ENCODE assay signal across 20 cellular contexts in the genomic region with DNA sequence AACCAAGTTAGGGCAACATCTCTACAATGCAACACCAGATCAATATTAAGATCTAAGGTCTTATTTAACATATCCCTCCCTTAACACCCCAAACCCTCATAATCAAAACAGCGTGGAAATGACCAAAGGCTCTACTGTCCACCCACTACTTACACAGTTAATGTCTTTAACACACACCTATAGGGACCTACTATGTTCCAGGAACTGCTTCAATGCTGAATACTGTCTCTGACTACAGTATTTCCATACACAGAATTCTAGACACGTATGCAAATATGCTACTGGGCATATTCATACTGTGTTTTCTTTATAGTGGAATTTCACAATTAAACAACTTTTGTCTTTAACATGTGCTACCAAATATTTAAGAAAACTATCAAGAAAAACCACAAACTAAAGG. TPM values are rescaled to one million over a fixed set of nuclear protein-coding genes. Genes with fewer than 3 reads are reported as not detected.
DNase-seq lines count a peak whose midpoint lies in the region; ATAC-seq and TF ChIP-seq lines count a peak whose summit lies in the region.
"Had no signal": no experiment of that assay in that cellular context is flagged by ENCODE, and none has a peak within 500 bp of the region (broad histone marks: within the 10 kb centered on the region; RNA-seq: fewer than 3 reads in every experiment).

No MANE protein-coding gene starts in this region.

- TF ChIP-seq CTCF in CD4-positive, alpha-beta T cell (IDR thresholded peaks at IDR 0.05), result no peak
- no peak for TF ChIP-seq CTCF in WTC11 (IDR thresholded peaks at IDR 0.05)
- no peak for TF ChIP-seq CTCF in endothelial cell (IDR thresholded peaks at IDR 0.05; ENCODE audit: unreplicated experiment)

- H3K36me3 Mint-ChIP-seq in CD4-positive, alpha-beta T cell (ENCODE audit: low read depth), result peaks cover 37% of the 10 kb centered on the region
- no peaks in the 10 kb centered on the region for H3K36me3 Mint-ChIP-seq in WTC11
- peaks cover 9% of the 10 kb centered on the region for H3K36me3 Mint-ChIP-seq in endothelial cell (ENCODE audit: low read depth, unreplicated experiment)

- CTCF ChIA-PET in CD4-positive, alpha-beta T cell (lab: Charles Lee), result no interaction called here
- CTCF ChIA-PET in WTC11 (lab: Charles Lee), result interaction anchor here (1.2 to 1.7 kb wide), 4 partner anchors 9 to 59 kb away, joined by 3 to 6 read pairs (median 3); no protein-coding TSS in a partner anchor

- H3K27ac Mint-ChIP-seq in CD4-positive, alpha-beta T cell, result peak overlapping the region; percentile 0
- H3K27ac Mint-ChIP-seq in WTC11, result 0 out of 2 replicates have a peak overlapping the region, but pooled peaks have one; percentile 15
- no peak overlapping the region for H3K27ac Mint-ChIP-seq in endothelial cell (ENCODE audit: unreplicated experiment)

- DNase-seq in NCI-H526 (lab: John Stamatoyannopoulos, UW) (peak; percentile 3 to 47), NCI-H526 treated with DMSO at 0.1 percent for 48 hours (lab: John Stamatoyannopoulos, UW) (no peak), WTC11 (ENCODE audit: low spot score) (no peak), endothelial cell (ENCODE audit: low spot score) (no peak), amniotic stem cell (lab: John Stamatoyannopoulos, UW) (no peak), NCI-H69 (lab: John Stamatoyannopoulos, UW) (no peak)
- no peak for DNase-seq in CD4-positive, alpha-beta T cell
- DNase-seq: AML-193, EL, GOT3, NCI-H1417 treated with DMSO at 0.1 percent for 48 hours, NCI-H1930, NCI-H345 had no signal

- H3K27ac ChIP-seq in CD4-positive, alpha-beta T cell (ENCODE audit: low read depth, low read length), result no peak overlapping the region
- H3K27ac ChIP-seq: 22Rv1, C4-2B, KMS-11, SJSA1 had no signal

- no peak overlapping the region for H3K4me3 Mint-ChIP-seq in CD4-positive, alpha-beta T cell
- H3K4me3 Mint-ChIP-seq in WTC11, result no peak overlapping the region
- peak overlapping the region; percentile 34 for H3K4me3 Mint-ChIP-seq in endothelial cell (ENCODE audit: unreplicated experiment)

- no peaks in the 10 kb centered on the region for H3K27me3 Mint-ChIP-seq in CD4-positive, alpha-beta T cell
- H3K27me3 Mint-ChIP-seq in WTC11 (ENCODE audit: low read depth) (no peaks in the 10 kb centered on the region), endothelial cell (ENCODE audit: unreplicated experiment) (peaks cover 6% of the 10 kb centered on the region)

- POLR2A ChIA-PET in CD4-positive, alpha-beta T cell (lab: Charles Lee), result no interaction called here
- POLR2A ChIA-PET in WTC11 (lab: Charles Lee), result no interaction called here

- no peaks in the 10 kb centered on the region for H3K9me3 Mint-ChIP-seq in CD4-positive, alpha-beta T cell
- H3K9me3 Mint-ChIP-seq in WTC11, result no peaks in the 10 kb centered on the region
- no peaks in the 10 kb centered on the region for H3K9me3 Mint-ChIP-seq in endothelial cell (ENCODE audit: unreplicated experiment)

- peaks cover 58% of the 10 kb centered on the region for H3K4me1 Mint-ChIP-seq in CD4-positive, alpha-beta T cell (ENCODE audit: low read depth)
- H3K4me1 Mint-ChIP-seq in WTC11 (0 out of 2 replicates have a peak, but pooled peaks cover 11% of the 10 kb centered on the region), endothelial cell (ENCODE audit: unreplicated experiment) (peaks cover 4% of the 10 kb centered on the region)

- ATAC-seq in CD4-positive, alpha-beta T cell (ENCODE audit: poor library complexity), result no peak
- ATAC-seq in WTC11 (no peak), HG02623 (IDR thresholded peaks at IDR 0.05; ENCODE audit: unreplicated experiment) (no peak)
- ATAC-seq: HCT116, Panc1 had no signal

- intact Hi-C loops in CD4-positive, alpha-beta T cell (cut with DNase I, micrococcal nuclease), result no loop called here

- no peaks in the 10 kb centered on the region for H3K9me3 ChIP-seq in CD4-positive, alpha-beta T cell (ENCODE audit: control insufficient read depth, low read length)
- H3K9me3 ChIP-seq: SJSA1 had no signal

- H3K27me3 ChIP-seq in CD4-positive, alpha-beta T cell (ENCODE audit: control insufficient read depth, insufficient read depth, low read length), result no peaks in the 10 kb centered on the region
- H3K27me3 ChIP-seq: SJSA1 had no signal

TF ChIP-seq in WTC11, 78 proteins besides CTCF, POLR2A, EP300 and RAD21 (continues in another document):
- TF ChIP-seq TCF7 (CRISPR knock-in tag; IDR thresholded peaks at IDR 0.05; ENCODE audit: low read depth) (no peak), AFF4 (CRISPR knock-in tag; IDR thresholded peaks at IDR 0.05; ENCODE audit: borderline replicate concordance) (no peak), USF1 (CRISPR knock-in tag; IDR thresholded peaks at IDR 0.05) (no peak), ZNF416 (CRISPR knock-in tag; IDR thresholded peaks at IDR 0.05) (no peak), ZNF138 (CRISPR knock-in tag; conservative IDR thresholded peaks at IDR 0.05) (no peak), HMGA2 (CRISPR knock-in tag; IDR thresholded peaks at IDR 0.05) (no peak), ZBTB21 (CRISPR knock-in tag; IDR thresholded peaks at IDR 0.05; ENCODE audit: borderline replicate concordance) (no peak), FOXJ3 (CRISPR knock-in tag; IDR thresholded peaks at IDR 0.05; ENCODE audit: borderline replicate concordance) (no peak)
- TF ChIP-seq, protein P1, sequence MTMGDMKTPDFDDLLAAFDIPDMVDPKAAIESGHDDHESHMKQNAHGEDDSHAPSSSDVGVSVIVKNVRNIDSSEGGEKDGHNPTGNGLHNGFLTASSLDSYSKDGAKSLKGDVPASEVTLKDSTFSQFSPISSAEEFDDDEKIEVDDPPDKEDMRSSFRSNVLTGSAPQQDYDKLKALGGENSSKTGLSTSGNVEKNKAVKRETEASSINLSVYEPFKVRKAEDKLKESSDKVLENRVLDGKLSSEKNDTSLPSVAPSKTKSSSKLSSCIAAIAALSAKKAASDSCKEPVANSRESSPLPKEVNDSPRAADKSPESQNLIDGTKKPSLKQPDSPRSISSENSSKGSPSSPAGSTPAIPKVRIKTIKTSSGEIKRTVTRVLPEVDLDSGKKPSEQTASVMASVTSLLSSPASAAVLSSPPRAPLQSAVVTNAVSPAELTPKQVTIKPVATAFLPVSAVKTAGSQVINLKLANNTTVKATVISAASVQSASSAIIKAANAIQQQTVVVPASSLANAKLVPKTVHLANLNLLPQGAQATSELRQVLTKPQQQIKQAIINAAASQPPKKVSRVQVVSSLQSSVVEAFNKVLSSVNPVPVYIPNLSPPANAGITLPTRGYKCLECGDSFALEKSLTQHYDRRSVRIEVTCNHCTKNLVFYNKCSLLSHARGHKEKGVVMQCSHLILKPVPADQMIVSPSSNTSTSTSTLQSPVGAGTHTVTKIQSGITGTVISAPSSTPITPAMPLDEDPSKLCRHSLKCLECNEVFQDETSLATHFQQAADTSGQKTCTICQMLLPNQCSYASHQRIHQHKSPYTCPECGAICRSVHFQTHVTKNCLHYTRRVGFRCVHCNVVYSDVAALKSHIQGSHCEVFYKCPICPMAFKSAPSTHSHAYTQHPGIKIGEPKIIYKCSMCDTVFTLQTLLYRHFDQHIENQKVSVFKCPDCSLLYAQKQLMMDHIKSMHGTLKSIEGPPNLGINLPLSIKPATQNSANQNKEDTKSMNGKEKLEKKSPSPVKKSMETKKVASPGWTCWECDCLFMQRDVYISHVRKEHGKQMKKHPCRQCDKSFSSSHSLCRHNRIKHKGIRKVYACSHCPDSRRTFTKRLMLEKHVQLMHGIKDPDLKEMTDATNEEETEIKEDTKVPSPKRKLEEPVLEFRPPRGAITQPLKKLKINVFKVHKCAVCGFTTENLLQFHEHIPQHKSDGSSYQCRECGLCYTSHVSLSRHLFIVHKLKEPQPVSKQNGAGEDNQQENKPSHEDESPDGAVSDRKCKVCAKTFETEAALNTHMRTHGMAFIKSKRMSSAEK (CRISPR knock-in tag; IDR thresholded peaks at IDR 0.05; ENCODE audit: borderline replicate concordance), result no peak
- TF ChIP-seq, protein P2, sequence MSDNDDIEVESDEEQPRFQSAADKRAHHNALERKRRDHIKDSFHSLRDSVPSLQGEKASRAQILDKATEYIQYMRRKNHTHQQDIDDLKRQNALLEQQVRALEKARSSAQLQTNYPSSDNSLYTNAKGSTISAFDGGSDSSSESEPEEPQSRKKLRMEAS (CRISPR knock-in tag; IDR thresholded peaks at IDR 0.05), result no peak

RNA-seq across cellular contexts. Expression of gene PSMB7, which starts 55.4 kb away (rescaled TPM):
- total RNA-seq in CD4-positive, alpha-beta T cell, result 10 to 100 TPM; 69.3 to 71.7 TPM
- total RNA-seq in WTC11 (2021) (160 to 187 TPM (median 164 TPM) in 3 replicates), endothelial cell (ENCODE audit: unreplicated experiment) (180 TPM)

Comparison
In these comparisons a context has a peak if more than half of its experiments do, and no peak if none do; other contexts are left out.
1. DNase-seq: peak in NCI-H526 (2 of 2); none in NCI-H526 treated with DMSO at 0.1 percent for 48 hours (single experiment), CD4-positive, alpha-beta T cell (0 of 10), WTC11 (single experiment), endothelial cell (single experiment), amniotic stem cell (single experiment) and NCI-H69 (single experiment).